In the genomic region with DNA sequence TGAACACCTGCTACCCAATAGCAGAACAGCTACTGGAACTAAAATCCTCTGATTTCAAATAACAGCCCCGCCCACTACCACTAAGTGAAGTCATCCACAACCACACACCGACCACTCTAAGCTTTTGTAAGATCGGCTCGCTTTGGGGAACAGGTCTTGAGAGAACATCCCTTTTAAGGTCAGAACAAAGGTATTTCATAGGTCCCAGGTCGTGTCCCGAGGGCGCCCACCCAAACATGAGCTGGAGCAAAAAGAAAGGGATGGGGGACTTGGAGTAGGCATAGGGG, we compare ENCODE assay signal across 8 cellular contexts. TPM values are rescaled to one million over a fixed set of nuclear protein-coding genes. Genes with fewer than 3 reads are reported as not detected.
A peak's percentile ranks its signal among the peaks of the same experiment; 100 is the strongest.
DNase-seq lines count a peak whose midpoint lies in the region; ATAC-seq and TF ChIP-seq lines count a peak whose summit lies in the region.

No MANE protein-coding gene starts in this region.

- DNase-seq in DMS53 treated with DMSO at 0.1 percent for 48 hours (lab: John Stamatoyannopoulos, UW; ENCODE audit: unreplicated experiment): peak; percentile 73
- peak; percentile 58 for DNase-seq in KG1 (lab: John Stamatoyannopoulos, UW)
- DNase-seq in dedifferentiated amniotic fluid mesenchymal stem cell (ENCODE audit: extremely low spot score): peak; percentile 45
- peak; percentile 51 for DNase-seq in lung (ENCODE audit: low spot score)
- DNase-seq in stimulated activated CD8-positive, alpha-beta memory T cell treated with anti-CD3 and anti-CD28 coated beads, Interleukin-4, amount 100 ng/mL, for 48 hours: peak; percentile 75
- DNase-seq in GF-D8 (lab: John Stamatoyannopoulos, UW): no peak

- H3K4me1 ChIP-seq in lung (ENCODE audit: control insufficient read depth in 2 of 2, insufficient read depth in 2 of 2, low read length in 2 of 2): peaks cover 0 to 2% of the 10 kb centered on the region in 2 donors

- H3K9me3 ChIP-seq in lung (ENCODE audit: control insufficient read depth in 2 of 2, insufficient read depth in 1 of 2, low read length in 1 of 2): no peaks in the 10 kb centered on the region

- ATAC-seq in GM21515 (IDR thresholded peaks at IDR 0.05; ENCODE audit: unreplicated experiment) (peak; percentile 26), lung (ENCODE audit: insufficient read depth, low FRiP score) (peak; percentile 20)

- H3K27ac ChIP-seq in lung (ENCODE audit: low read depth in 1 of 2, low read length in 1 of 2): peak overlapping the region; percentile 86 to 98

- H3K27me3 ChIP-seq in lung (ENCODE audit: control insufficient read depth, insufficient read depth): no peaks in the 10 kb centered on the region

- H3K36me3 ChIP-seq in lung (ENCODE audit: control insufficient read depth in 2 of 2, insufficient read depth in 2 of 2, low read length in 2 of 2): no peaks in the 10 kb centered on the region

- TF ChIP-seq CTCF in WI38 (IDR thresholded peaks at IDR 0.05; ENCODE audit: low read depth, low read length): no peak
- no peak for TF ChIP-seq CTCF in lung (IDR thresholded peaks at IDR 0.05; ENCODE audit: control extremely low read depth, extremely low read depth)

- WGBS in lung, 2 donors: 11 to 24% methylated on average over 7 of the region's 7 CpGs

- H3K4me3 ChIP-seq in WI38 (ENCODE audit: low read depth, low read length) (peak overlapping the region; percentile 84), lung (peak overlapping the region; percentile 55)

RNA-seq across cellular contexts. Expression of a gene that starts 0.3 kb away (rescaled TPM):
- total RNA-seq in lung: not detected
- polyA plus RNA-seq in lung: not detected

RNA-seq across cellular contexts. Expression of a gene that starts 0.4 kb away (rescaled TPM):
- total RNA-seq in lung: 10 to 100 TPM in 1 of 2 donors, 1 to 10 TPM in 1; 3.7 to 12.8 TPM
- polyA plus RNA-seq in lung: 1 to 10 TPM in 1 of 2 donors, under 1 TPM in 1; 0.85 to 1.1 TPM
